Comparison of ENCODE assay signal across 19 cellular contexts in the genomic region with DNA sequence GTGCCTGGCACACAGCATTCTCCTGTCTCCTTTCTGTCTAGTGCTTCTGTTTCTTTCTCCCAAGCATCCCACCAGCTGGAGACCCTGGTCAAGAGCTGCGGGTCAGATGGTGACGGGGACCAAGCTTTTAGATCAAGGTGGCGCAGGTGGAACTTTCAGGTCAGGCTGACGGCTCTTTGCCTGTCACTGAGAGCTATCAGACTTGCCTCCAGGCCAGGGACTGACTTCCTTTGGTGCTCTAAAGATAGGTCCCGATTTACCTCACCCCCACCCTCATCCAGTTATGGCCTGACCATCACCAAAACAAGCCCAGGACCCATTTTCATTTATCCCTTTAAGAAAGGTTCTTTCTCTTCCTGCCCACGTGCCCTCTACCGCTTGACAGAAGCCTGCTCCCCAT. TPM values are rescaled to one million over a fixed set of nuclear protein-coding genes. Genes with fewer than 3 reads are reported as not detected.
DNase-seq lines count a peak whose midpoint lies in the region; ATAC-seq and TF ChIP-seq lines count a peak whose summit lies in the region.
"Had no signal": no experiment of that assay in that cellular context is flagged by ENCODE, and none has a peak within 500 bp of the region (broad histone marks: within the 10 kb centered on the region; RNA-seq: fewer than 3 reads in every experiment).

No MANE protein-coding gene starts in this region.

- DNase-seq in T-helper 2 cell treated with Interferon-gamma antibody and Interleukin-4, amounts not matched to agents 5 μg/mL and 100 μg/mL, for 36 hours (ENCODE audit: low spot score): no peak
- DNase-seq in T-helper 2 cell (no peak), mesothelial cell of epicardium (ENCODE audit: low spot score in 2 of 2, unreplicated experiment in 2 of 2) (no peak), thoracic aorta (ENCODE audit: low spot score) (no peak), NCI-H524 treated with DMSO at 0.1 percent for 48 hours (lab: John Stamatoyannopoulos, UW) (no peak), sciatic nerve (ENCODE audit: low spot score) (no peak), hypothalamus (lab: John Stamatoyannopoulos, UW) (no peak)
- DNase-seq in activated T-helper 1 cell treated with anti-CD3 and anti-CD28 coated beads, Interleukin-12 subunit alpha, Interleukin-12 subunit beta, Interleukin-2, Interleukin-4 antibody, amounts not matched to agents 30 ng/mL and 10 ng/mL and 1 ng/mL, durations not matched to agents 14 hours and 24 hours and 36 hours (ENCODE audit: low spot score): no peak
- DNase-seq: 8988T; activated CD4-positive, alpha-beta T cell treated with anti-CD3 and anti-CD28 coated beads, Interleukin-2, amount 50 U/mL, for 4 hours; cortex of kidney; GM23248; islet precursor cell; mucosa of descending colon; NCI-H187 treated with DMSO at 0.1 percent for 48 hours; stimulated activated CD4-positive, alpha-beta T cell treated with anti-CD3 and anti-CD28 coated beads, Interleukin-12 subunit alpha, Interleukin-12 subunit beta, amount 100 ng/mL, for 4 hours had no signal

- H3K27ac Mint-ChIP-seq in T-helper 2 cell treated with Interferon-gamma antibody and Interleukin-4, amounts not matched to agents 5 μg/mL and 100 μg/mL, for 36 hours: peak overlapping the region; percentile 28
- H3K27ac Mint-ChIP-seq in activated T-helper 1 cell treated with anti-CD3 and anti-CD28 coated beads, Interleukin-12 subunit alpha, Interleukin-12 subunit beta, Interleukin-2, Interleukin-4 antibody, amounts not matched to agents 30 ng/mL and 10 ng/mL and 1 ng/mL, durations not matched to agents 14 hours and 24 hours and 36 hours: peak overlapping the region; percentile 16
- H3K27ac Mint-ChIP-seq in mesothelial cell of epicardium: peak overlapping the region; percentile 90
- H3K27ac Mint-ChIP-seq: activated T-helper 2 cell treated with anti-CD3 and anti-CD28 coated beads, Interferon-gamma antibody, Interleukin-2, Interleukin-4, amounts not matched to agents 10 μg/mL and 5 μg/mL and 100 μg/mL, durations not matched to agents 14 hours and 24 hours and 36 hours had no signal

- peaks cover 2% of the 10 kb centered on the region for H3K36me3 Mint-ChIP-seq in T-helper 2 cell treated with Interferon-gamma antibody and Interleukin-4, amounts not matched to agents 5 μg/mL and 100 μg/mL, for 36 hours (ENCODE audit: low read depth)
- peaks cover 3% of the 10 kb centered on the region for H3K36me3 Mint-ChIP-seq in activated T-helper 1 cell treated with anti-CD3 and anti-CD28 coated beads, Interleukin-12 subunit alpha, Interleukin-12 subunit beta, Interleukin-2, Interleukin-4 antibody, amounts not matched to agents 30 ng/mL and 10 ng/mL and 1 ng/mL, durations not matched to agents 14 hours and 24 hours and 36 hours (ENCODE audit: low read depth)
- no peaks in the 10 kb centered on the region for H3K36me3 Mint-ChIP-seq in mesothelial cell of epicardium

- H3K9me3 Mint-ChIP-seq in T-helper 2 cell treated with Interferon-gamma antibody and Interleukin-4, amounts not matched to agents 5 μg/mL and 100 μg/mL, for 36 hours: no peaks in the 10 kb centered on the region
- no peaks in the 10 kb centered on the region for H3K9me3 Mint-ChIP-seq in activated T-helper 1 cell treated with anti-CD3 and anti-CD28 coated beads, Interleukin-12 subunit alpha, Interleukin-12 subunit beta, Interleukin-2, Interleukin-4 antibody, amounts not matched to agents 30 ng/mL and 10 ng/mL and 1 ng/mL, durations not matched to agents 14 hours and 24 hours and 36 hours
- H3K9me3 Mint-ChIP-seq in mesothelial cell of epicardium: no peaks in the 10 kb centered on the region
- H3K9me3 Mint-ChIP-seq: activated T-helper 2 cell treated with anti-CD3 and anti-CD28 coated beads, Interferon-gamma antibody, Interleukin-2, Interleukin-4, amounts not matched to agents 10 μg/mL and 5 μg/mL and 100 μg/mL, durations not matched to agents 14 hours and 24 hours and 36 hours had no signal

- peaks cover 5% of the 10 kb centered on the region for H3K36me3 ChIP-seq in thoracic aorta

- no peak overlapping the region for H3K4me3 Mint-ChIP-seq in T-helper 2 cell treated with Interferon-gamma antibody and Interleukin-4, amounts not matched to agents 5 μg/mL and 100 μg/mL, for 36 hours
- no peak overlapping the region for H3K4me3 Mint-ChIP-seq in activated T-helper 1 cell treated with anti-CD3 and anti-CD28 coated beads, Interleukin-12 subunit alpha, Interleukin-12 subunit beta, Interleukin-2, Interleukin-4 antibody, amounts not matched to agents 30 ng/mL and 10 ng/mL and 1 ng/mL, durations not matched to agents 14 hours and 24 hours and 36 hours
- H3K4me3 Mint-ChIP-seq in mesothelial cell of epicardium: no peak overlapping the region

- peaks cover 41 to 73% of the 10 kb centered on the region in 2 donors for H3K4me1 ChIP-seq in thoracic aorta (ENCODE audit: control insufficient read depth in 1 of 2, low read depth in 2 of 2)

- no peaks in the 10 kb centered on the region for H3K27me3 ChIP-seq in thoracic aorta (replicated peaks; ENCODE audit: insufficient read depth)

- peaks cover 56% of the 10 kb centered on the region for H3K4me1 Mint-ChIP-seq in T-helper 2 cell treated with Interferon-gamma antibody and Interleukin-4, amounts not matched to agents 5 μg/mL and 100 μg/mL, for 36 hours (ENCODE audit: low read depth)
- peaks cover 76% of the 10 kb centered on the region for H3K4me1 Mint-ChIP-seq in activated T-helper 1 cell treated with anti-CD3 and anti-CD28 coated beads, Interleukin-12 subunit alpha, Interleukin-12 subunit beta, Interleukin-2, Interleukin-4 antibody, amounts not matched to agents 30 ng/mL and 10 ng/mL and 1 ng/mL, durations not matched to agents 14 hours and 24 hours and 36 hours (ENCODE audit: low read depth)
- peaks cover 66% of the 10 kb centered on the region for H3K4me1 Mint-ChIP-seq in mesothelial cell of epicardium

- ATAC-seq in thoracic aorta (ENCODE audit: insufficient number of reproducible peaks, low FRiP score, low read depth): no peak
- no peak for ATAC-seq in sciatic nerve
- ATAC-seq: mucosa of descending colon had no signal

- H3K9me3 ChIP-seq in thoracic aorta: no peaks in the 10 kb centered on the region
- H3K9me3 ChIP-seq: mucosa of descending colon had no signal

- no peak for TF ChIP-seq CTCF in mesothelial cell of epicardium (IDR thresholded peaks at IDR 0.05; ENCODE audit: unreplicated experiment)
- no peak for TF ChIP-seq CTCF in thoracic aorta (IDR thresholded peaks at IDR 0.05)

- H3K27ac ChIP-seq in thoracic aorta: peak overlapping the region; percentile 87 to 98
- H3K27ac ChIP-seq: C4-2B, epithelial cell of prostate had no signal

- intact Hi-C loops in activated T-helper 1 cell treated with anti-CD3 and anti-CD28 coated beads, Interleukin-12 subunit alpha, Interleukin-12 subunit beta, Interleukin-2, Interleukin-4 antibody, amounts not matched to agents 30 ng/mL and 10 ng/mL and 1 ng/mL, durations not matched to agents 14 hours and 24 hours and 36 hours (cut with micrococcal nuclease): no loop called here
- intact Hi-C loops in sciatic nerve (cut with DNase I): no loop called here

- peaks cover 2% of the 10 kb centered on the region for H3K27me3 Mint-ChIP-seq in T-helper 2 cell treated with Interferon-gamma antibody and Interleukin-4, amounts not matched to agents 5 μg/mL and 100 μg/mL, for 36 hours (ENCODE audit: low read depth)
- H3K27me3 Mint-ChIP-seq in activated T-helper 1 cell treated with anti-CD3 and anti-CD28 coated beads, Interleukin-12 subunit alpha, Interleukin-12 subunit beta, Interleukin-2, Interleukin-4 antibody, amounts not matched to agents 30 ng/mL and 10 ng/mL and 1 ng/mL, durations not matched to agents 14 hours and 24 hours and 36 hours (ENCODE audit: insufficient read depth): no peaks in the 10 kb centered on the region
- H3K27me3 Mint-ChIP-seq in mesothelial cell of epicardium (ENCODE audit: low read depth): no peaks in the 10 kb centered on the region

- no peak overlapping the region for H3K4me3 ChIP-seq in thoracic aorta
- H3K4me3 ChIP-seq: mucosa of descending colon had no signal

RNA-seq across cellular contexts. Expression of a gene that starts 1.2 kb away (rescaled TPM):
- 1.1 and 1.5 TPM in 2 replicates for total RNA-seq in activated T-helper 1 cell treated with anti-CD3 and anti-CD28 coated beads, Interleukin-12 subunit alpha, Interleukin-12 subunit beta, Interleukin-2, Interleukin-4 antibody, amounts not matched to agents 30 ng/mL and 10 ng/mL and 1 ng/mL, durations not matched to agents 14 hours and 24 hours and 36 hours
- total RNA-seq in mesothelial cell of epicardium: 170 to 179 TPM (median 172 TPM) in 3 replicates
- total RNA-seq in thoracic aorta: 100 to 1,000 TPM; 231 to 309 TPM
- 46.8 TPM for total RNA-seq in sciatic nerve

RNA-seq across cellular contexts. Expression of a gene that starts 5.8 kb away (rescaled TPM):
- 322 and 332 TPM in 2 replicates for total RNA-seq in activated T-helper 1 cell treated with anti-CD3 and anti-CD28 coated beads, Interleukin-12 subunit alpha, Interleukin-12 subunit beta, Interleukin-2, Interleukin-4 antibody, amounts not matched to agents 30 ng/mL and 10 ng/mL and 1 ng/mL, durations not matched to agents 14 hours and 24 hours and 36 hours
- total RNA-seq in mesothelial cell of epicardium (254 to 263 TPM (median 257 TPM) in 3 replicates), thoracic aorta (100 to 1,000 TPM; 147 to 272 TPM), sciatic nerve (198 TPM)

RNA-seq across cellular contexts. Expression of a gene that starts 9.3 kb away (rescaled TPM):
- total RNA-seq in activated T-helper 1 cell treated with anti-CD3 and anti-CD28 coated beads, Interleukin-12 subunit alpha, Interleukin-12 subunit beta, Interleukin-2, Interleukin-4 antibody, amounts not matched to agents 30 ng/mL and 10 ng/mL and 1 ng/mL, durations not matched to agents 14 hours and 24 hours and 36 hours: 12.2 and 12.4 TPM in 2 replicates
- 3.3 to 4.1 TPM (median 3.6 TPM) in 3 replicates for total RNA-seq in mesothelial cell of epicardium
- total RNA-seq in thoracic aorta: 1 to 10 TPM; 1.5 to 2.6 TPM
- 7.1 TPM for total RNA-seq in sciatic nerve
- total RNA-seq: GM23248 had no signal

RNA-seq across cellular contexts. Expression of a gene that starts 25.8 kb away (rescaled TPM):
- 12.3 and 13.8 TPM in 2 replicates for total RNA-seq in activated T-helper 1 cell treated with anti-CD3 and anti-CD28 coated beads, Interleukin-12 subunit alpha, Interleukin-12 subunit beta, Interleukin-2, Interleukin-4 antibody, amounts not matched to agents 30 ng/mL and 10 ng/mL and 1 ng/mL, durations not matched to agents 14 hours and 24 hours and 36 hours
- total RNA-seq in mesothelial cell of epicardium: 40.5 to 45.0 TPM (median 43.2 TPM) in 3 replicates
- 10 to 100 TPM in 1 of 2 donors, 1 to 10 TPM in 1; 7.8 to 10.8 TPM for total RNA-seq in thoracic aorta
- 16.3 TPM for total RNA-seq in sciatic nerve

RNA-seq across cellular contexts. Expression of a gene that starts 41.7 kb away (rescaled TPM):
- total RNA-seq in activated T-helper 1 cell treated with anti-CD3 and anti-CD28 coated beads, Interleukin-12 subunit alpha, Interleukin-12 subunit beta, Interleukin-2, Interleukin-4 antibody, amounts not matched to agents 30 ng/mL and 10 ng/mL and 1 ng/mL, durations not matched to agents 14 hours and 24 hours and 36 hours: 12.9 and 18.0 TPM in 2 replicates
- total RNA-seq in mesothelial cell of epicardium (1.5 to 3.0 TPM (median 1.8 TPM) in 3 replicates), thoracic aorta (10 to 100 TPM; 18.8 to 19.8 TPM), sciatic nerve (4.1 TPM)

Comparison
In these comparisons a context has a peak if more than half of its experiments do, and no peak if none do; other contexts are left out.
1. H3K27ac Mint-ChIP-seq: peak in every context shown above with its lines; median percentile 90 in mesothelial cell of epicardium; 28 in T-helper 2 cell treated with Interferon-gamma antibody and Interleukin-4, amounts not matched to agents 5 μg/mL and 100 μg/mL, for 36 hours; 16 in activated T-helper 1 cell treated with anti-CD3 and anti-CD28 coated beads, Interleukin-12 subunit alpha, Interleukin-12 subunit beta, Interleukin-2, Interleukin-4 antibody, amounts not matched to agents 30 ng/mL and 10 ng/mL and 1 ng/mL, durations not matched to agents 14 hours and 24 hours and 36 hours.
2. RNA of a gene that starts 1.2 kb away (total RNA-seq): 231 to 309 TPM in thoracic aorta, 170 to 179 TPM in mesothelial cell of epicardium and 46.8 TPM in sciatic nerve (single experiment); 1.1 to 1.5 TPM in activated T-helper 1 cell treated with anti-CD3 and anti-CD28 coated beads, Interleukin-12 subunit alpha, Interleukin-12 subunit beta, Interleukin-2, Interleukin-4 antibody, amounts not matched to agents 30 ng/mL and 10 ng/mL and 1 ng/mL, durations not matched to agents 14 hours and 24 hours and 36 hours; every median in the first group is over 10 times any median in the second.